14 cellular contexts compared by ENCODE assay signal in the genomic region with DNA sequence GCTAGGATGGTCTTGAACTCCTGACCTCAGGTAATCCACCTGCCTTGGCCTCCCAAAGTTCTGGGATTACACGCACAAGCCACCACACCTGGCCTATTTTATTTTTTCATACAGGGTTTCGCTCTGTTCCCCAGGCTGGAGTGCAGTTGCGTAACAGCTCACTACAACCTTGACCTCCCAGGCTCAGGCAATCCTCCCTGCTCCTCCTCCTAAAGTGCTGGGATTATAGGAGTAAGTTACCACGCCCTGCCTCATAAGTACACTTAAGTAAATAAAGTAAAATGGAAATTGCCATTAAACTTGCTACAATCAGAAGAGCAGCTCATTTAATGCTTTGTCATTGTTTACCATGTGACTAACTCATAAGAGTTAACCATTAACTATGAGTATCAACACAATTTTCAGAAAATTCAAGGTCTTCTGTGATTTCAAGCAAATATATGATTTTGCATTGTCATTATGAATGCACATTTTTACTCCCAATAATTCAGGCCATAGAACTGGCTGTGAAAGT. TPM values are rescaled to one million over a fixed set of nuclear protein-coding genes. Genes with fewer than 3 reads are reported as not detected.
DNase-seq lines count a peak whose midpoint lies in the region; ATAC-seq, FAIRE-seq and TF ChIP-seq lines count a peak whose summit lies in the region.
"Had no signal": no experiment of that assay in that cellular context is flagged by ENCODE, and none has a peak within 500 bp of the region (broad histone marks: within the 10 kb centered on the region; RNA-seq: fewer than 3 reads in every experiment).

No MANE protein-coding gene starts in this region.

- H3K4me1 Mint-ChIP-seq in osteocyte (ENCODE audit: unreplicated experiment) = peaks cover 21% of the 10 kb centered on the region
- no peaks in the 10 kb centered on the region for H3K4me1 Mint-ChIP-seq in activated naive CD4-positive, alpha-beta T cell treated with anti-CD3 and anti-CD28 coated beads, Interleukin-2, amount 10 ng/mL, durations not matched to agents 7 days and 5 days
- H3K4me1 Mint-ChIP-seq: naive thymus-derived CD4-positive, alpha-beta T cell had no signal

- H3K27me3 ChIP-seq in PC-3 (ENCODE audit: low read length) = no peaks in the 10 kb centered on the region
- H3K27me3 ChIP-seq: cardiac muscle cell, suprapubic skin had no signal

- intact Hi-C loops in PC-3 (cut with micrococcal nuclease) = no loop called here

- peak overlapping the region; percentile 95 for H3K27ac ChIP-seq in PC-3 (ENCODE audit: low read length)
- H3K27ac ChIP-seq: cardiac muscle cell, suprapubic skin had no signal

- H3K27ac Mint-ChIP-seq in osteocyte (ENCODE audit: unreplicated experiment) = peak overlapping the region; percentile 94
- no peak overlapping the region for H3K27ac Mint-ChIP-seq in activated naive CD4-positive, alpha-beta T cell treated with anti-CD3 and anti-CD28 coated beads, Interleukin-2, amount 10 ng/mL, durations not matched to agents 7 days and 5 days

- TF ChIP-seq CTCF in PC-3 (conservative IDR thresholded peaks at IDR 0.05; ENCODE audit: low read depth, low read length) = no peak
- TF ChIP-seq CTCF in epithelial cell of proximal tubule (conservative IDR thresholded peaks at IDR 0.05; ENCODE audit: low read depth, low read length) = no peak
- TF ChIP-seq CTCF in osteocyte (IDR thresholded peaks at IDR 0.05) = no peak

- no peaks in the 10 kb centered on the region for H3K9me2 ChIP-seq in PC-3 (replicated peaks; ENCODE audit: low read length)

- DNase-seq in GM19239 (ENCODE audit: insufficient read length, low spot score) = no peak
- DNase-seq in PC-3 = peak; percentile 92
- DNase-seq in epithelial cell of proximal tubule (ENCODE audit: low read depth) = peak; percentile 46
- peak; percentile 15 for DNase-seq in osteocyte (ENCODE audit: extremely low spot score, unreplicated experiment)
- DNase-seq in foreskin melanocyte = no peak
- DNase-seq in activated naive CD4-positive, alpha-beta T cell treated with anti-CD3 and anti-CD28 coated beads, Interleukin-2, amount 10 ng/mL, durations not matched to agents 7 days and 5 days = no peak
- no peak for DNase-seq in SKM-1 treated with dmso at 0.1 percent for 144 hours (lab: John Stamatoyannopoulos, UW; ENCODE audit: unreplicated experiment)
- DNase-seq: activated T-cell treated with anti-CD3 and anti-CD28 coated beads for 4 hours; glutamatergic neuron; naive thymus-derived CD4-positive, alpha-beta T cell; stimulated activated CD4-positive, alpha-beta T cell treated with anti-CD3 and anti-CD28 coated beads, Interleukin-1b, Interleukin-23, amount 100 ng/mL, for 48 hours had no signal

- no peak overlapping the region for H3K4me3 Mint-ChIP-seq in osteocyte (ENCODE audit: unreplicated experiment)
- H3K4me3 Mint-ChIP-seq in activated naive CD4-positive, alpha-beta T cell treated with anti-CD3 and anti-CD28 coated beads, Interleukin-2, amount 10 ng/mL, durations not matched to agents 7 days and 5 days = no peak overlapping the region
- H3K4me3 Mint-ChIP-seq: naive thymus-derived CD4-positive, alpha-beta T cell had no signal

- H3K9me3 ChIP-seq in PC-3 (ENCODE audit: low read length) = no peaks in the 10 kb centered on the region
- H3K9me3 ChIP-seq: suprapubic skin had no signal

- no peaks in the 10 kb centered on the region for H3K9me3 Mint-ChIP-seq in osteocyte (ENCODE audit: unreplicated experiment)
- no peaks in the 10 kb centered on the region for H3K9me3 Mint-ChIP-seq in activated naive CD4-positive, alpha-beta T cell treated with anti-CD3 and anti-CD28 coated beads, Interleukin-2, amount 10 ng/mL, durations not matched to agents 7 days and 5 days
- H3K9me3 Mint-ChIP-seq: naive thymus-derived CD4-positive, alpha-beta T cell had no signal

- H4K20me1 ChIP-seq in PC-3 (ENCODE audit: low read length) = no peaks in the 10 kb centered on the region

- FAIRE-seq in GM19239 (lab: Jason Lieb, UNC) = peak; percentile 81

- CTCF ChIA-PET in PC-3 (lab: Charles Lee) = no interaction called here
- CTCF ChIA-PET in activated naive CD4-positive, alpha-beta T cell treated with anti-CD3 and anti-CD28 coated beads, Interleukin-2, amount 10 ng/mL, durations not matched to agents 7 days and 5 days (lab: Charles Lee) = no interaction called here

- no TSS peak for BruUV-seq in PC-3 (replicated peaks; lab: Mats Ljungman, UMichigan)

- no peaks in the 10 kb centered on the region for H3K27me3 Mint-ChIP-seq in osteocyte (ENCODE audit: unreplicated experiment)
- H3K27me3 Mint-ChIP-seq in activated naive CD4-positive, alpha-beta T cell treated with anti-CD3 and anti-CD28 coated beads, Interleukin-2, amount 10 ng/mL, durations not matched to agents 7 days and 5 days = no peaks in the 10 kb centered on the region
- H3K27me3 Mint-ChIP-seq: naive thymus-derived CD4-positive, alpha-beta T cell had no signal

- H3K79me2 ChIP-seq in PC-3 (ENCODE audit: low read length) = peaks cover 24% of the 10 kb centered on the region

- POLR2A ChIA-PET in PC-3 (lab: Charles Lee; ENCODE audit: unreplicated experiment) = interaction anchor here (0.6 to 0.9 kb wide), 2 partner anchors 12 to 469 kb away, joined by 3 to 7 read pairs; a partner anchor contains a TSS

- H2AFZ ChIP-seq in PC-3 (ENCODE audit: low read length) = no peak overlapping the region

- H3F3A ChIP-seq in PC-3 (ENCODE audit: low read length, unreplicated experiment) = no peaks in the 10 kb centered on the region

- H3K9ac ChIP-seq in PC-3 (ENCODE audit: low read length) = peak overlapping the region; percentile 67

- ATAC-seq in PC-3 (peak; percentile 96), HG03457 (IDR thresholded peaks at IDR 0.05; ENCODE audit: unreplicated experiment) (no peak)
- ATAC-seq: naive thymus-derived CD4-positive, alpha-beta T cell had no signal

- H3K4me3 ChIP-seq in PC-3 (ENCODE audit: low read length) (no peak overlapping the region), epithelial cell of proximal tubule (ENCODE audit: low read depth, low read length) (no peak overlapping the region)
- H3K4me3 ChIP-seq: cardiac muscle cell, suprapubic skin had no signal

- H3K4me1 ChIP-seq in PC-3 (ENCODE audit: insufficient read depth, low read length) = peaks cover 21% of the 10 kb centered on the region
- H3K4me1 ChIP-seq: suprapubic skin had no signal

- peaks cover 32% of the 10 kb centered on the region for H3K36me3 ChIP-seq in PC-3 (ENCODE audit: low read depth, low read length)

- no peak overlapping the region; the same call in 1 of the 2 replicates for H3K4me2 ChIP-seq in PC-3 (ENCODE audit: low read length)

- H3K36me3 Mint-ChIP-seq in osteocyte (ENCODE audit: unreplicated experiment) = peaks cover 39% of the 10 kb centered on the region
- H3K36me3 Mint-ChIP-seq in activated naive CD4-positive, alpha-beta T cell treated with anti-CD3 and anti-CD28 coated beads, Interleukin-2, amount 10 ng/mL, durations not matched to agents 7 days and 5 days = peaks cover 5% of the 10 kb centered on the region

RNA-seq across cellular contexts. Expression of a gene that starts 12.3 kb away (rescaled TPM):
- total RNA-seq in PC-3 (2014; rRNA removed) (50.0 and 53.4 TPM in 2 replicates), epithelial cell of proximal tubule (60.9 and 97.4 TPM in 2 replicates), osteocyte (192 and 200 TPM in 2 replicates)

RNA-seq across cellular contexts. Expression of a gene that starts 56.1 kb away (rescaled TPM):
- 6.6 and 8.3 TPM in 2 replicates for total RNA-seq in PC-3 (2014; rRNA removed)
- 10.9 and 13.5 TPM in 2 replicates for total RNA-seq in epithelial cell of proximal tubule
- 10.9 and 13.8 TPM in 2 replicates for total RNA-seq in osteocyte

RNA-seq across cellular contexts. Expression of a gene that starts 56.2 kb away (rescaled TPM):
- total RNA-seq in PC-3 (2014; rRNA removed) (1,291 and 1,298 TPM in 2 replicates), epithelial cell of proximal tubule (3,007 and 3,128 TPM in 2 replicates), osteocyte (1,144 and 1,147 TPM in 2 replicates)

Comparison
In these comparisons a context has a peak if more than half of its experiments do, and no peak if none do; other contexts are left out.
1. DNase-seq: peak in PC-3 (single experiment), epithelial cell of proximal tubule (single experiment) and osteocyte (single experiment); none in GM19239 (single experiment), foreskin melanocyte (single experiment), activated naive CD4-positive, alpha-beta T cell treated with anti-CD3 and anti-CD28 coated beads, Interleukin-2, amount 10 ng/mL, durations not matched to agents 7 days and 5 days (single experiment) and SKM-1 treated with dmso at 0.1 percent for 144 hours (single experiment).